Comparison of ENCODE assay signal across 16 cellular contexts in the genomic region with DNA sequence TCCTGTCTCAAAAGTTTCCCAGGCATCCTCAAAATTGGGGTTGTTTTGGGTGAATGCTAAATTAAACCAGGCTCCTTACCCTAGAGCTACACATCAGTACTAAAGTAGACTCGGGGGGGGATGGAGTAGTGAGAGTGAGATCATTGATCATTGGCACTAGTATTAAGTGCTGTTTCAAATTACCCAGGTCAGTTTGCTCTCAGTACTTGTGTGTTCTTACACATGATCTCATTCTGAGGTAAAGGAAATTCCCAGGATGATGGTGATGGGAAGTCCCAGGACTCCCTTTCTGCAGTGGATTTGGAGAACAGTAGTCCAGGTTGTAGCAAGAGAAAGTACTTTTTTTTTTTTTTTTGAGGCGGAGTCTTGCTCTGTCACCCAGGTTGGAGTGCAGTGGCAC. TPM values are rescaled to one million over a fixed set of nuclear protein-coding genes. Genes with fewer than 3 reads are reported as not detected.
DNase-seq lines count a peak whose midpoint lies in the region; ATAC-seq, FAIRE-seq and TF ChIP-seq lines count a peak whose summit lies in the region.
"Had no signal": no experiment of that assay in that cellular context is flagged by ENCODE, and none has a peak within 500 bp of the region (broad histone marks: within the 10 kb centered on the region; RNA-seq: fewer than 3 reads in every experiment).

No MANE protein-coding gene starts in this region.

- peak; percentile 63 for ATAC-seq in stimulated activated naive CD8-positive, alpha-beta T cell treated with anti-CD3 and anti-CD28 coated beads, Interleukin-15, amount 100 ng/mL, for 72 hours
- no peak for ATAC-seq in HG03439 (IDR thresholded peaks at IDR 0.05; ENCODE audit: unreplicated experiment)
- ATAC-seq: stimulated activated memory B cell treated with anti-CD40 and anti-IgM and Interleukin-4, amounts not matched to agents 10 μg/mL and 1 μg/mL and 100 μg/mL, for 72 hours had no signal

- no peak overlapping the region for H3K27ac ChIP-seq in endothelial cell of umbilical vein (ENCODE audit: insufficient read depth, low read depth, low read length)
- H3K27ac ChIP-seq: colonic mucosa had no signal

- H3K36me3 ChIP-seq in endothelial cell of umbilical vein (ENCODE audit: control insufficient read depth in 2 of 2, extremely low read depth in 1 of 2, insufficient read depth in 2 of 2, low read length in 2 of 2) = peaks cover 14 to 15% of the 10 kb centered on the region in 2 experiments

- TF ChIP-seq POLR2A in endothelial cell of umbilical vein (IDR thresholded peaks at IDR 0.05; ENCODE audit: low read depth, low read length) = peak; percentile 26

- peaks cover 26% of the 10 kb centered on the region for H3K36me3 Mint-ChIP-seq in activated naive CD4-positive, alpha-beta T cell treated with anti-CD3 and anti-CD28 coated beads, Interleukin-2, amount 50 U/mL, for 24 hours

- H3K4me3 ChIP-seq in endothelial cell of umbilical vein (replicated peaks in 1 of 3; ENCODE audit: insufficient read depth in 1 of 3, low read depth in 1 of 3, low read length in 3 of 3) = no peak overlapping the region
- H3K4me3 ChIP-seq: colonic mucosa had no signal

- peaks cover 56% of the 10 kb centered on the region for H3K79me2 ChIP-seq in endothelial cell of umbilical vein (ENCODE audit: control insufficient read depth, insufficient read depth, low read length)

- no peaks in the 10 kb centered on the region for H3K27me3 ChIP-seq in endothelial cell of umbilical vein (ENCODE audit: control insufficient read depth in 2 of 2, insufficient read depth in 2 of 2, low read length in 2 of 2)
- H3K27me3 ChIP-seq: colonic mucosa had no signal

- DNase-seq in activated naive CD4-positive, alpha-beta T cell (lab: John Stamatoyannopoulos, UW) = no peak
- DNase-seq in endothelial cell of umbilical vein (ENCODE audit: low read depth, low spot score) (no peak), foreskin melanocyte (no peak)
- DNase-seq in stimulated activated naive CD8-positive, alpha-beta T cell treated with anti-CD3 and anti-CD28 coated beads, Interleukin-15, amount 100 ng/mL, for 72 hours = no peak
- DNase-seq: ACHN; activated CD4-positive, alpha-beta T cell treated with anti-CD3 and anti-CD28 coated beads, Interleukin-2, amount 10 ng/mL, durations not matched to agents 7 days and 5 days; activated naive CD4-positive, alpha-beta T cell treated with anti-CD3 and anti-CD28 coated beads, Interleukin-2, amount 50 U/mL, for 16 hours; colonic mucosa; OCI-M1; stimulated activated CD4-positive, alpha-beta T cell treated with anti-CD3 and anti-CD28 coated beads, Interleukin-2, amount 100 ng/mL, for 24 hours; T-helper 2 cell had no signal

- no peak for FAIRE-seq in endothelial cell of umbilical vein (lab: Jason Lieb, UNC)
- FAIRE-seq: GM19239, islet of Langerhans had no signal

- CTCF ChIA-PET in endothelial cell of umbilical vein (lab: Charles Lee) = interaction anchor here (0.6 kb wide), 1 partner anchor 9 kb away, joined by 3 read pairs; no protein-coding TSS in a partner anchor

- H3K4me3 Mint-ChIP-seq in activated naive CD4-positive, alpha-beta T cell treated with anti-CD3 and anti-CD28 coated beads, Interleukin-2, amount 50 U/mL, for 24 hours = no peak overlapping the region
- H3K4me3 Mint-ChIP-seq in stimulated activated naive CD8-positive, alpha-beta T cell treated with anti-CD3 and anti-CD28 coated beads, Interleukin-15, amount 100 ng/mL, for 72 hours = no peak overlapping the region
- H3K4me3 Mint-ChIP-seq: activated CD4-positive, alpha-beta T cell treated with anti-CD3 and anti-CD28 coated beads, Interleukin-2, amount 10 ng/mL, durations not matched to agents 7 days and 5 days; stimulated activated memory B cell treated with anti-CD40 and anti-IgM and Interleukin-4, amounts not matched to agents 10 μg/mL and 1 μg/mL and 100 μg/mL, for 72 hours had no signal

- H3K4me1 ChIP-seq in endothelial cell of umbilical vein (ENCODE audit: control insufficient read depth, extremely low read depth, insufficient read depth, low read length) = no peaks in the 10 kb centered on the region
- H3K4me1 ChIP-seq: colonic mucosa had no signal

- dilution Hi-C loops in endothelial cell of umbilical vein (cut with MboI; ENCODE audit: extremely low pct_ligation_motif_present, low sequenced_read_pairs) = no loop called here

- no TSS peak for BruUV-seq in endothelial cell of umbilical vein (replicated peaks; lab: Mats Ljungman, UMichigan)

- no peak overlapping the region for H3K4me2 ChIP-seq in endothelial cell of umbilical vein (ENCODE audit: insufficient read depth, low read length)

- H3K27ac Mint-ChIP-seq in activated naive CD4-positive, alpha-beta T cell treated with anti-CD3 and anti-CD28 coated beads, Interleukin-2, amount 50 U/mL, for 24 hours = peak overlapping the region; percentile 41
- H3K27ac Mint-ChIP-seq in stimulated activated naive CD8-positive, alpha-beta T cell treated with anti-CD3 and anti-CD28 coated beads, Interleukin-15, amount 100 ng/mL, for 72 hours = peak overlapping the region in 1 of 2 donors; percentile 71
- H3K27ac Mint-ChIP-seq: activated CD4-positive, alpha-beta T cell treated with anti-CD3 and anti-CD28 coated beads, Interleukin-2, amount 10 ng/mL, durations not matched to agents 7 days and 5 days; stimulated activated memory B cell treated with anti-CD40 and anti-IgM and Interleukin-4, amounts not matched to agents 10 μg/mL and 1 μg/mL and 100 μg/mL, for 72 hours had no signal

- intact Hi-C loops in endothelial cell of umbilical vein (cut with micrococcal nuclease) = loop anchor here (2.0 kb wide), 1 partner anchor 58 kb away; a partner anchor contains a TSS

- H3K4me1 Mint-ChIP-seq in activated naive CD4-positive, alpha-beta T cell treated with anti-CD3 and anti-CD28 coated beads, Interleukin-2, amount 50 U/mL, for 24 hours = peaks cover 54% of the 10 kb centered on the region
- peaks cover 67% of the 10 kb centered on the region for H3K4me1 Mint-ChIP-seq in stimulated activated naive CD8-positive, alpha-beta T cell treated with anti-CD3 and anti-CD28 coated beads, Interleukin-15, amount 100 ng/mL, for 72 hours

- H4K20me1 ChIP-seq in endothelial cell of umbilical vein (replicated peaks; ENCODE audit: control insufficient read depth, extremely low read depth, insufficient read depth, low read length) = peaks cover 9% of the 10 kb centered on the region

- H3K9ac ChIP-seq in endothelial cell of umbilical vein (replicated peaks; ENCODE audit: extremely low read depth, insufficient read depth, low read length) = no peak overlapping the region

- no peaks in the 10 kb centered on the region for H3K9me1 ChIP-seq in endothelial cell of umbilical vein (replicated peaks; ENCODE audit: control insufficient read depth, extremely low read depth, insufficient read depth, low read length)

- no peaks in the 10 kb centered on the region for H3K9me3 ChIP-seq in endothelial cell of umbilical vein (replicated peaks; ENCODE audit: control insufficient read depth, insufficient read depth, low read length)
- H3K9me3 ChIP-seq: colonic mucosa had no signal

- TF ChIP-seq CTCF in endothelial cell of umbilical vein (IDR thresholded peaks at IDR 0.05; ENCODE audit: extremely low read depth in 1 of 2, insufficient read depth in 1 of 2, low read depth in 1 of 2, low read length in 2 of 2) = no peak

- no peaks in the 10 kb centered on the region for H3K27me3 Mint-ChIP-seq in activated naive CD4-positive, alpha-beta T cell treated with anti-CD3 and anti-CD28 coated beads, Interleukin-2, amount 50 U/mL, for 24 hours
- no peaks in the 10 kb centered on the region for H3K27me3 Mint-ChIP-seq in stimulated activated naive CD8-positive, alpha-beta T cell treated with anti-CD3 and anti-CD28 coated beads, Interleukin-15, amount 100 ng/mL, for 72 hours
- H3K27me3 Mint-ChIP-seq: activated CD4-positive, alpha-beta T cell treated with anti-CD3 and anti-CD28 coated beads, Interleukin-2, amount 10 ng/mL, durations not matched to agents 7 days and 5 days; stimulated activated memory B cell treated with anti-CD40 and anti-IgM and Interleukin-4, amounts not matched to agents 10 μg/mL and 1 μg/mL and 100 μg/mL, for 72 hours had no signal

- H3K9me3 Mint-ChIP-seq in activated naive CD4-positive, alpha-beta T cell treated with anti-CD3 and anti-CD28 coated beads, Interleukin-2, amount 50 U/mL, for 24 hours = no peaks in the 10 kb centered on the region
- H3K9me3 Mint-ChIP-seq in stimulated activated naive CD8-positive, alpha-beta T cell treated with anti-CD3 and anti-CD28 coated beads, Interleukin-15, amount 100 ng/mL, for 72 hours = no peaks in the 10 kb centered on the region
- H3K9me3 Mint-ChIP-seq: activated CD4-positive, alpha-beta T cell treated with anti-CD3 and anti-CD28 coated beads, Interleukin-2, amount 10 ng/mL, durations not matched to agents 7 days and 5 days; stimulated activated memory B cell treated with anti-CD40 and anti-IgM and Interleukin-4, amounts not matched to agents 10 μg/mL and 1 μg/mL and 100 μg/mL, for 72 hours had no signal

- POLR2A ChIA-PET in endothelial cell of umbilical vein (lab: Charles Lee) = no interaction called here

- H2AFZ ChIP-seq in endothelial cell of umbilical vein (ENCODE audit: low read depth, low read length) = no peak overlapping the region

RNA-seq across cellular contexts. Expression of a gene that starts 12.5 kb away (rescaled TPM):
- 148 and 153 TPM in 2 replicates for total RNA-seq in endothelial cell of umbilical vein
- polyA plus RNA-seq in endothelial cell of umbilical vein = 345 and 361 TPM in 2 replicates
- 228 and 270 TPM in 2 replicates for polyA plus RNA-seq in endothelial cell of umbilical vein (2011; cell fraction: cytosol; rRNA removed)
- 177 and 190 TPM in 2 replicates for polyA plus RNA-seq in endothelial cell of umbilical vein (2011; cell fraction: nucleus; rRNA removed)
- 179 and 201 TPM in 2 replicates for polyA plus RNA-seq in endothelial cell of umbilical vein (2012)
- 206 and 208 TPM in 2 replicates for polyA minus RNA-seq in endothelial cell of umbilical vein
- polyA minus RNA-seq in endothelial cell of umbilical vein (2011; cell fraction: cytosol; rRNA and poly(A)+ RNA removed) = 60.0 TPM
- 128 and 161 TPM in 2 replicates for polyA minus RNA-seq in endothelial cell of umbilical vein (2011; cell fraction: nucleus; rRNA and poly(A)+ RNA removed)

RNA-seq across cellular contexts. Expression of a gene that starts 26.7 kb away (rescaled TPM):
- 19.4 and 22.2 TPM in 2 replicates for total RNA-seq in endothelial cell of umbilical vein
- polyA plus RNA-seq in endothelial cell of umbilical vein = 25.4 and 31.2 TPM in 2 replicates
- polyA plus RNA-seq in endothelial cell of umbilical vein (2011; cell fraction: cytosol; rRNA removed) = 21.2 and 27.1 TPM in 2 replicates
- 39.2 and 49.7 TPM in 2 replicates for polyA plus RNA-seq in endothelial cell of umbilical vein (2011; cell fraction: nucleus; rRNA removed)
- polyA plus RNA-seq in endothelial cell of umbilical vein (2012) = 24.3 and 26.2 TPM in 2 replicates
- polyA minus RNA-seq in endothelial cell of umbilical vein = 31.3 and 33.6 TPM in 2 replicates
- polyA minus RNA-seq in endothelial cell of umbilical vein (2011; cell fraction: cytosol; rRNA and poly(A)+ RNA removed) = 10.1 TPM
- 20.9 and 22.6 TPM in 2 replicates for polyA minus RNA-seq in endothelial cell of umbilical vein (2011; cell fraction: nucleus; rRNA and poly(A)+ RNA removed)

RNA-seq across cellular contexts. Expression of a gene that starts 34.6 kb away (rescaled TPM):
- total RNA-seq in endothelial cell of umbilical vein = 95.9 and 104 TPM in 2 replicates
- polyA plus RNA-seq in endothelial cell of umbilical vein = 44.0 and 49.6 TPM in 2 replicates
- 21.9 and 24.4 TPM in 2 replicates for polyA plus RNA-seq in endothelial cell of umbilical vein (2011; cell fraction: cytosol; rRNA removed)
- 34.5 and 39.5 TPM in 2 replicates for polyA plus RNA-seq in endothelial cell of umbilical vein (2011; cell fraction: nucleus; rRNA removed)
- 40.5 and 46.5 TPM in 2 replicates for polyA plus RNA-seq in endothelial cell of umbilical vein (2012)
- polyA minus RNA-seq in endothelial cell of umbilical vein = 44.3 and 47.2 TPM in 2 replicates
- 55.4 TPM for polyA minus RNA-seq in endothelial cell of umbilical vein (2011; cell fraction: cytosol; rRNA and poly(A)+ RNA removed)
- polyA minus RNA-seq in endothelial cell of umbilical vein (2011; cell fraction: nucleus; rRNA and poly(A)+ RNA removed) = 44.6 and 59.2 TPM in 2 replicates

RNA-seq across cellular contexts. Expression of a gene that starts 58.0 kb away (rescaled TPM):
- 37.2 and 38.7 TPM in 2 replicates for total RNA-seq in endothelial cell of umbilical vein
- polyA plus RNA-seq in endothelial cell of umbilical vein = 39.0 and 41.6 TPM in 2 replicates
- polyA plus RNA-seq in endothelial cell of umbilical vein (2011; cell fraction: cytosol; rRNA removed) = 21.0 and 33.7 TPM in 2 replicates
- polyA plus RNA-seq in endothelial cell of umbilical vein (2011; cell fraction: nucleus; rRNA removed) = 142 TPM in 2 replicates
- 40.3 and 52.8 TPM in 2 replicates for polyA plus RNA-seq in endothelial cell of umbilical vein (2012)
- 22.4 and 28.8 TPM in 2 replicates for polyA minus RNA-seq in endothelial cell of umbilical vein
- 23.0 TPM for polyA minus RNA-seq in endothelial cell of umbilical vein (2011; cell fraction: cytosol; rRNA and poly(A)+ RNA removed)
- 11.7 and 23.5 TPM in 2 replicates for polyA minus RNA-seq in endothelial cell of umbilical vein (2011; cell fraction: nucleus; rRNA and poly(A)+ RNA removed)

RNA-seq across cellular contexts. Expression of a gene that starts 58.1 kb away (rescaled TPM):
- total RNA-seq in endothelial cell of umbilical vein = 0.22 and 0.28 TPM in 2 replicates
- polyA plus RNA-seq in endothelial cell of umbilical vein = 0.06 and 0.08 TPM in 2 replicates
- 0.05 and 0.10 TPM in 2 replicates for polyA plus RNA-seq in endothelial cell of umbilical vein (2011; cell fraction: cytosol; rRNA removed)
- 0.04 and 0.10 TPM in 2 replicates for polyA plus RNA-seq in endothelial cell of umbilical vein (2011; cell fraction: nucleus; rRNA removed)
- polyA plus RNA-seq in endothelial cell of umbilical vein (2012) = 0.14 and 0.23 TPM in 2 replicates
- polyA minus RNA-seq in endothelial cell of umbilical vein = 0.12 and 0.30 TPM in 2 replicates
- not detected for polyA minus RNA-seq in endothelial cell of umbilical vein (2011; cell fraction: cytosol; rRNA and poly(A)+ RNA removed)
- 0.14 and 0.24 TPM in 2 replicates for polyA minus RNA-seq in endothelial cell of umbilical vein (2011; cell fraction: nucleus; rRNA and poly(A)+ RNA removed)
